Comparison of ENCODE assay signal across 8 cellular contexts in genomic region chr16:81723098-81723723, GRCh38. TPM values are rescaled to one million over a fixed set of nuclear protein-coding genes. Genes with fewer than 3 reads are reported as not detected.
DNase-seq lines count a peak whose midpoint lies in the region; ATAC-seq and TF ChIP-seq lines count a peak whose summit lies in the region.

No MANE protein-coding gene starts in this region.

- 34% methylated on average over 8 of the region's 8 CpGs for WGBS in mammary epithelial cell (ENCODE audit: low coverage, missing lambda C conversion rate)
- WGBS in suprapubic skin = 37% methylated on average over 8 of the region's 8 CpGs

- H3K27me3 ChIP-seq in mammary epithelial cell (ENCODE audit: insufficient read depth, low read length) (no peaks in the 10 kb centered on the region), suprapubic skin (no peaks in the 10 kb centered on the region)

- H3K9me3 ChIP-seq in mammary epithelial cell (replicated peaks; ENCODE audit: insufficient read depth, low read length) = no peaks in the 10 kb centered on the region
- no peaks in the 10 kb centered on the region for H3K9me3 ChIP-seq in suprapubic skin

- no peak overlapping the region for H3K27ac ChIP-seq in mammary epithelial cell (ENCODE audit: insufficient read depth, low read depth, low read length)
- no peak overlapping the region for H3K27ac ChIP-seq in suprapubic skin

- ATAC-seq in HG02798 (IDR thresholded peaks at IDR 0.05; ENCODE audit: poor library complexity, unreplicated experiment) = peak; percentile 82

- no peak overlapping the region for H3K4me3 ChIP-seq in AG04449 (ENCODE audit: low read depth, low read length)
- H3K4me3 ChIP-seq in mammary epithelial cell (replicated peaks in 1 of 3; ENCODE audit: insufficient read depth in 1 of 3, low read depth in 2 of 3, low read length in 3 of 3) = no peak overlapping the region
- no peak overlapping the region for H3K4me3 ChIP-seq in suprapubic skin

- no peak overlapping the region for H3K9ac ChIP-seq in mammary epithelial cell (ENCODE audit: insufficient read depth, low read length)

- no peak for TF ChIP-seq POLR2A in suprapubic skin (IDR thresholded peaks at IDR 0.05)

- H3K79me2 ChIP-seq in mammary epithelial cell (ENCODE audit: insufficient read depth, low read length) = no peaks in the 10 kb centered on the region

- no TSS peak for BruUV-seq in mammary epithelial cell (replicated peaks; lab: Mats Ljungman, UMichigan)

- dilution Hi-C loops in mammary epithelial cell (cut with HindIII; ENCODE audit: low sequenced_read_pairs) = loop anchor here (5.0 kb wide), 1 partner anchor 91 kb away; no protein-coding TSS in a partner anchor

- POLR2A ChIA-PET in AG04449 (lab: Yijun Ruan, JAX) = no interaction called here

- H3K4me2 ChIP-seq in mammary epithelial cell (ENCODE audit: insufficient read depth, low read depth, low read length) = no peak overlapping the region

- TF ChIP-seq EP300 in suprapubic skin (IDR thresholded peaks at IDR 0.05) = no peak

- H3K4me1 ChIP-seq in mammary epithelial cell (ENCODE audit: insufficient read depth, low read length) (peaks cover 8% of the 10 kb centered on the region), suprapubic skin (peaks cover 11% of the 10 kb centered on the region)

- TF ChIP-seq CTCF in AG04449 (IDR thresholded peaks at IDR 0.05; ENCODE audit: insufficient read depth, low read length, missing control alignments) (peak; percentile 57), GM12872 (IDR thresholded peaks at IDR 0.05; ENCODE audit: insufficient read depth, low read depth, low read length) (peak; percentile 67), mammary epithelial cell (conservative IDR thresholded peaks at IDR 0.05 in 1 of 2, IDR thresholded peaks at IDR 0.05 in 1 of 2; ENCODE audit: extremely low read depth in 1 of 2, insufficient read depth in 1 of 2, low read depth in 1 of 2, low read length in 2 of 2) (peak; percentile 50 to 66), suprapubic skin (IDR thresholded peaks at IDR 0.05) (peak; percentile 55 to 65)

- H4K20me1 ChIP-seq in mammary epithelial cell (ENCODE audit: insufficient read depth, low read length) = no peaks in the 10 kb centered on the region

- DNase-seq in AG04449 (ENCODE audit: low read depth, low spot score) = peak; percentile 50
- DNase-seq in NCI-H1436 (lab: John Stamatoyannopoulos, UW) = peak; percentile 82
- DNase-seq in SK-MEL-5 (ENCODE audit: low read depth, low spot score) = peak; percentile 82
- DNase-seq in mammary epithelial cell = peak; percentile 73
- DNase-seq in kidney tubule cell (ENCODE audit: low spot score) = peak; percentile 83
- no peak for DNase-seq in suprapubic skin (ENCODE audit: low spot score in 2 of 2)

- in situ Hi-C loops in SK-MEL-5 (cut with HindIII; ENCODE audit: low pct_unique_long_range_greater_than_20kb, low sequenced_read_pairs) (no loop called here), mammary epithelial cell (cut with MboI; ENCODE audit: low sequenced_read_pairs in 2 of 2) (loop anchor here (10.0 kb wide), 1 partner anchor 358 kb away; no protein-coding TSS in a partner anchor)

- intact Hi-C loops in mammary epithelial cell (cut with micrococcal nuclease) = loop anchor here (1.0 to 5.0 kb wide), 8 partner anchors 100 to 686 kb away; partner anchors contain the start of gene ATMIN

- CTCF ChIA-PET in AG04449 (lab: Yijun Ruan, JAX) (interaction anchor here (0.7 to 4.8 kb wide), 22 partner anchors 10 to 691 kb away, joined by 3 to 76 read pairs (median 8); no protein-coding TSS in a partner anchor), mammary epithelial cell (lab: Charles Lee; ENCODE audit: low non-redundant PET) (no interaction called here)

- H3K36me3 ChIP-seq in mammary epithelial cell (ENCODE audit: insufficient read depth, low read length) = no peaks in the 10 kb centered on the region
- H3K36me3 ChIP-seq in suprapubic skin = no peaks in the 10 kb centered on the region

- no peak overlapping the region for H2AFZ ChIP-seq in mammary epithelial cell (ENCODE audit: low read depth, low read length)

RNA-seq across cellular contexts. Expression of gene PLCG2, which starts 55.9 kb away (rescaled TPM):
- 3.8 and 6.8 TPM in 2 replicates for total RNA-seq in SK-MEL-5 (2014; rRNA removed; shearing (Covaris generic))
- polyA plus RNA-seq in SK-MEL-5 (2015; cell fraction: cytosol; rRNA removed) = 7.3 and 9.4 TPM in 2 replicates
- polyA plus RNA-seq in SK-MEL-5 (2015; cell fraction: nucleus; rRNA removed) = 25.7 and 46.9 TPM in 2 replicates
- total RNA-seq in mammary epithelial cell = 1 to 10 TPM; 6.9 to 8.2 TPM
- 2.5 TPM for polyA plus RNA-seq in mammary epithelial cell
- polyA minus RNA-seq in mammary epithelial cell = 15.7 TPM
- total RNA-seq in suprapubic skin = 10 to 100 TPM in 3 of 4 donors, 1 to 10 TPM in 1; 6.5 to 24.1 (median 10.5) TPM

Comparison
In these comparisons a context has a peak if more than half of its experiments do, and no peak if none do; other contexts are left out.
1. DNase-seq: peak in AG04449 (single experiment), NCI-H1436 (single experiment), SK-MEL-5 (single experiment), mammary epithelial cell (single experiment) and kidney tubule cell (single experiment); none in suprapubic skin (0 of 2).
2. Peak in every context shown above with its lines, with median percentiles within 50 percentile points of each other: CTCF ChIP-seq.